Comparison of ENCODE assay signal across 9 cellular contexts in the genomic region with DNA sequence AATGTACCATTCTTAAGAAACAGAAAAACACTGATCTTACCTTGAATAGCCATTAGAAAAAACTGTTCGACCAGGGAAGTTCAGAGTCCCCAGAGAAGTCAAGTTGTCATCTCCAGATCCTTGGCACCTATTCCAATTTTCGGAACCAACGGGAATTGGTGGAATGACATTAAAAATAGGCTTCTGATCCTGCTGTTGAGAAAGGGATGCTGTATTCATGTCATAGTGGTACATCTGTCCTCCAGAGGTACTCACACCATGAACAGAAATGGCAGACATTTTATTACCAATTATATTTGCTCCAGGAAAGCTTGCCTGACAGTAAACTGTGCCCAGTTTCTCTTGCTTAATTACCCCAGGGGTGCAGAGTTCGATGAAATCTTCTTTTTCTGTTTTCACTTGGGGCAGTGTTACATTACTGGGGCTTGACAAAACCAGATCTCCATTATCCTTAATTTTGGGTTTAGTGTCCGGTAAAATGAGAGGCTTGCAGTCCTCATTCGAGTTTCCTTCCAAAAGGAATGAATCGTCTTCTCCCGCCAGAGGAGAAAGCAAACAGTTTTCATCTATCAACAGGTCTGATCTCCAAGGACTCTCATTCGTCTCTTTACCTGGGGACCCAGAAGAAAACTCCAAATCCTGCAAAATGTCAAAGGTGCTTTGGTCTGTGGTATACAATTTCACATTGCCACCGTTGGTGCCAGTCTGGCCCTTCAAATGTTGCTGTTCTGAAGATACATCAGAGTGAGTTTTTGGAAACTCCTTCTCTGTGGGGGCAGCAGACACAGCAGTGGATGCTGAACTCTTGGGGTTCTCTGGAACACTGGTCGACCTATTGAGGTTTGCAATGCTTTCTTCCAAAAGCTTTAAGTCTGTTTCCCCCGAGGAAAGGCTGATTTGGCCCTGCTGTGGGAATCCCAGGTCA. TPM values are rescaled to one million over a fixed set of nuclear protein-coding genes. Genes with fewer than 3 reads are reported as not detected.
DNase-seq lines count a peak whose midpoint lies in the region; ATAC-seq and TF ChIP-seq lines count a peak whose summit lies in the region.
"Had no signal": no experiment of that assay in that cellular context is flagged by ENCODE, and none has a peak within 500 bp of the region (broad histone marks: within the 10 kb centered on the region; RNA-seq: fewer than 3 reads in every experiment).

No MANE protein-coding gene starts in this region.

- peak overlapping the region; percentile 91 for H3K27ac ChIP-seq in foreskin keratinocyte
- H3K27ac ChIP-seq: 22Rv1 had no signal

- H3K4me3 Mint-ChIP-seq in stimulated activated memory B cell treated with anti-CD40 and anti-IgM and Interleukin-4, amounts not matched to agents 10 μg/mL and 1 μg/mL and 100 μg/mL, for 72 hours = peak overlapping the region; percentile 87

- ATAC-seq in foreskin keratinocyte = no peak
- ATAC-seq in stimulated activated memory B cell treated with anti-CD40 and anti-IgM and Interleukin-4, amounts not matched to agents 10 μg/mL and 1 μg/mL and 100 μg/mL, for 72 hours = no peak
- ATAC-seq in GM21515 (IDR thresholded peaks at IDR 0.05; ENCODE audit: unreplicated experiment) = no peak
- ATAC-seq in HG03196 (IDR thresholded peaks at IDR 0.05; ENCODE audit: unreplicated experiment) = no peak
- ATAC-seq in GM21528 (IDR thresholded peaks at IDR 0.05; ENCODE audit: low FRiP score, unreplicated experiment) = no peak

- TF ChIP-seq CTCF in foreskin keratinocyte (conservative IDR thresholded peaks at IDR 0.05) = no peak

- no peaks in the 10 kb centered on the region for H3K27me3 ChIP-seq in foreskin keratinocyte

- H3K36me3 Mint-ChIP-seq in stimulated activated memory B cell treated with anti-CD40 and anti-IgM and Interleukin-4, amounts not matched to agents 10 μg/mL and 1 μg/mL and 100 μg/mL, for 72 hours = peaks cover 10% of the 10 kb centered on the region

- H3K4me1 Mint-ChIP-seq in stimulated activated memory B cell treated with anti-CD40 and anti-IgM and Interleukin-4, amounts not matched to agents 10 μg/mL and 1 μg/mL and 100 μg/mL, for 72 hours = peaks cover 59% of the 10 kb centered on the region

- H3K4me1 ChIP-seq in foreskin keratinocyte = peaks cover 13% of the 10 kb centered on the region

- H3K27me3 Mint-ChIP-seq in stimulated activated memory B cell treated with anti-CD40 and anti-IgM and Interleukin-4, amounts not matched to agents 10 μg/mL and 1 μg/mL and 100 μg/mL, for 72 hours = no peaks in the 10 kb centered on the region

- DNase-seq in NCI-H1694 treated with DMSO at 0.1 percent for 48 hours (lab: John Stamatoyannopoulos, UW) (peak; percentile 22), NCI-H1694 (lab: John Stamatoyannopoulos, UW) (no peak), UCSD-AML1 (lab: John Stamatoyannopoulos, UW; ENCODE audit: unreplicated experiment) (peak; percentile 9), foreskin keratinocyte (peak in 1 of 2 donors; percentile 42)

- peak overlapping the region; percentile 32 for H3K27ac Mint-ChIP-seq in stimulated activated memory B cell treated with anti-CD40 and anti-IgM and Interleukin-4, amounts not matched to agents 10 μg/mL and 1 μg/mL and 100 μg/mL, for 72 hours

- H3K9me3 Mint-ChIP-seq in stimulated activated memory B cell treated with anti-CD40 and anti-IgM and Interleukin-4, amounts not matched to agents 10 μg/mL and 1 μg/mL and 100 μg/mL, for 72 hours = no peaks in the 10 kb centered on the region

RNA-seq across cellular contexts. Expression of gene NR3C1, which starts 3.6 kb away (rescaled TPM):
- 44.7 and 46.4 TPM in 2 replicates for total RNA-seq in foreskin keratinocyte
- polyA plus RNA-seq in foreskin keratinocyte = 10.3 and 12.2 TPM in 2 replicates
